Comparison of ENCODE assay signal across 30 cellular contexts in genomic region chr2:205078762-205079161, GRCh38.
"Had no signal": no experiment of that assay in that cellular context is flagged by ENCODE, and none has a peak within 500 bp of the region (broad histone marks: within the 10 kb centered on the region; RNA-seq: fewer than 3 reads in every experiment).

No MANE protein-coding gene starts in this region.

- ATAC-seq: activated T-cell treated with anti-CD3 and anti-CD28 coated beads, Interleukin-2, amount 50 U/mL, for 4 hours; activated T-helper 17 cell treated with anti-CD3 and anti-CD28 coated beads, Interleukin-2, amount 50 U/mL, for 72 hours; heart right ventricle; left lobe of liver; pancreas; psoas muscle; stimulated activated memory B cell treated with anti-CD40 and anti-IgM and Interleukin-4, amounts not matched to agents 10 μg/mL and 1 μg/mL and 100 μg/mL, for 72 hours; stimulated activated naive CD8-positive, alpha-beta T cell treated with anti-CD3 and anti-CD28 coated beads, Interleukin-15, amount 100 ng/mL, for 72 hours had no signal

- H3K4me1 ChIP-seq: breast epithelium, esophagus squamous epithelium, heart right ventricle, pancreas, psoas muscle, uterus had no signal

- H3K27me3 Mint-ChIP-seq: activated CD4-positive, alpha-beta memory T cell treated with anti-CD3 and anti-CD28 coated beads for 36 hours; activated T-helper 17 cell treated with anti-CD3 and anti-CD28 coated beads, Interleukin-2, amount 50 U/mL, for 72 hours; stimulated activated memory B cell treated with anti-CD40 and anti-IgM and Interleukin-4, amounts not matched to agents 10 μg/mL and 1 μg/mL and 100 μg/mL, for 72 hours; stimulated activated naive CD8-positive, alpha-beta T cell treated with anti-CD3 and anti-CD28 coated beads, Interleukin-15, amount 100 ng/mL, for 72 hours; type B pancreatic cell had no signal

- H3K36me3 ChIP-seq: breast epithelium, esophagus squamous epithelium, heart right ventricle, neutrophil, pancreas, sigmoid colon, uterus had no signal

- H3K27ac Mint-ChIP-seq: activated CD4-positive, alpha-beta memory T cell treated with anti-CD3 and anti-CD28 coated beads for 36 hours; nephron; stimulated activated memory B cell treated with anti-CD40 and anti-IgM and Interleukin-4, amounts not matched to agents 10 μg/mL and 1 μg/mL and 100 μg/mL, for 72 hours; type B pancreatic cell had no signal

- H3K27ac ChIP-seq: breast epithelium, epithelial cell of prostate, esophagus squamous epithelium, heart right ventricle, neutrophil, pancreas, psoas muscle, sigmoid colon, uterus, VCaP had no signal

- DNase-seq: activated CD4-positive, alpha-beta memory T cell treated with anti-CD3 and anti-CD28 coated beads for 36 hours; activated CD4-positive, alpha-beta T cell treated with anti-CD3 and anti-CD28 coated beads for 48 hours; activated gamma-delta T cell treated with Interleukin-2 at 50 U/mL for 16 hours; activated T-cell treated with anti-CD3 and anti-CD28 coated beads, Interleukin-2, amount 50 U/mL, for 4 hours; central memory CD4-positive, alpha-beta T cell; dermis blood vessel endothelial cell; effector CD4-positive, alpha-beta T cell; esophagus squamous epithelium; foreskin melanocyte; heart right ventricle; kidney glomerular epithelial cell; pancreas; psoas muscle; sigmoid colon; small intestine; stimulated activated CD4-positive, alpha-beta T cell treated with anti-CD3 and anti-CD28 coated beads, Interleukin-4, amount 100 ng/mL, for 24 hours; stimulated activated naive CD8-positive, alpha-beta T cell treated with anti-CD3 and anti-CD28 coated beads, Interleukin-15, amount 100 ng/mL, for 72 hours; substantia nigra; T-helper 9 cell; uterus had no signal

- H3K4me1 Mint-ChIP-seq: nephron; stimulated activated memory B cell treated with anti-CD40 and anti-IgM and Interleukin-4, amounts not matched to agents 10 μg/mL and 1 μg/mL and 100 μg/mL, for 72 hours had no signal

- H3K27me3 ChIP-seq: breast epithelium, esophagus squamous epithelium, heart right ventricle, neutrophil, pancreas, sigmoid colon, uterus had no signal

- H3K4me3 Mint-ChIP-seq: activated CD4-positive, alpha-beta memory T cell treated with anti-CD3 and anti-CD28 coated beads for 36 hours; activated T-cell treated with anti-CD3 and anti-CD28 coated beads, Interleukin-2, amount 50 U/mL, for 4 hours; nephron; stimulated activated memory B cell treated with anti-CD40 and anti-IgM and Interleukin-4, amounts not matched to agents 10 μg/mL and 1 μg/mL and 100 μg/mL, for 72 hours; stimulated activated naive CD8-positive, alpha-beta T cell treated with anti-CD3 and anti-CD28 coated beads, Interleukin-15, amount 100 ng/mL, for 72 hours; type B pancreatic cell had no signal

- H3K36me3 Mint-ChIP-seq: activated CD4-positive, alpha-beta memory T cell treated with anti-CD3 and anti-CD28 coated beads for 36 hours; stimulated activated memory B cell treated with anti-CD40 and anti-IgM and Interleukin-4, amounts not matched to agents 10 μg/mL and 1 μg/mL and 100 μg/mL, for 72 hours; type B pancreatic cell had no signal

- H3K9me3 Mint-ChIP-seq: activated CD4-positive, alpha-beta memory T cell treated with anti-CD3 and anti-CD28 coated beads for 36 hours; activated T-helper 17 cell treated with anti-CD3 and anti-CD28 coated beads, Interleukin-2, amount 50 U/mL, for 72 hours; nephron; stimulated activated memory B cell treated with anti-CD40 and anti-IgM and Interleukin-4, amounts not matched to agents 10 μg/mL and 1 μg/mL and 100 μg/mL, for 72 hours; stimulated activated naive CD8-positive, alpha-beta T cell treated with anti-CD3 and anti-CD28 coated beads, Interleukin-15, amount 100 ng/mL, for 72 hours; type B pancreatic cell had no signal

- H3K4me3 ChIP-seq: breast epithelium, esophagus squamous epithelium, heart right ventricle, lung, pancreas, psoas muscle, sigmoid colon, uterus had no signal

- H3K9me3 ChIP-seq: breast epithelium, esophagus squamous epithelium, heart right ventricle, neutrophil, pancreas, psoas muscle, sigmoid colon, uterus had no signal
